Comparison of ENCODE assay signal across 9 cellular contexts in genomic region chr10:70169011-70169410, GRCh38. TPM values are rescaled to one million over a fixed set of nuclear protein-coding genes. Genes with fewer than 3 reads are reported as not detected.
DNase-seq lines count a peak whose midpoint lies in the region; ATAC-seq, FAIRE-seq and TF ChIP-seq lines count a peak whose summit lies in the region.
"Had no signal": no experiment of that assay in that cellular context is flagged by ENCODE, and none has a peak within 500 bp of the region (broad histone marks: within the 10 kb centered on the region; RNA-seq: fewer than 3 reads in every experiment).

No MANE protein-coding gene starts in this region.

- no TSS peak for BruUV-seq in HepG2 (replicated peaks; lab: Mats Ljungman, UMichigan)

- no peaks in the 10 kb centered on the region for H3K9me3 Mint-ChIP-seq in activated naive CD4-positive, alpha-beta T cell treated with anti-CD3 and anti-CD28 coated beads for 36 hours

- POLR2A ChIA-PET in HepG2 (lab: Yijun Ruan, JAX), result interaction anchor here (2.1 to 5.1 kb wide), 2 partner anchors 13 to 23 kb away, joined by 22 to 84 read pairs; partner anchors contain the start of gene TYSND1

- H3K4me1 Mint-ChIP-seq in activated naive CD4-positive, alpha-beta T cell treated with anti-CD3 and anti-CD28 coated beads for 36 hours (ENCODE audit: low read depth), result peaks cover 65% of the 10 kb centered on the region

- DNase-seq in activated naive CD4-positive, alpha-beta T cell treated with anti-CD3 and anti-CD28 coated beads for 36 hours, result no peak
- no peak for DNase-seq in activated naive CD4-positive, alpha-beta T cell treated with anti-CD3 and anti-CD28 coated beads, Interleukin-2, amount 50 U/mL, for 16 hours
- DNase-seq in adipocyte (ENCODE audit: low read depth) (no peak), HepG2 (ENCODE audit: low spot score) (no peak), tibial nerve (ENCODE audit: low spot score in 2 of 2) (no peak), GM19240 (ENCODE audit: insufficient read length, low spot score) (no peak), islet precursor cell (no peak), GOT3 (lab: John Stamatoyannopoulos, UW) (no peak)

- H3K4me3 ChIP-seq in adipocyte (ENCODE audit: low read length) (peak overlapping the region; percentile 95), HepG2 (replicated peaks in 1 of 3; ENCODE audit: insufficient read depth in 1 of 3, low read depth in 2 of 3, low read length in 3 of 3) (peak overlapping the region; percentile 82 to 90 (median 90)), tibial nerve (peak overlapping the region in 3 of 4 donors; percentile 70 to 88 (median 86))

- H2AFZ ChIP-seq in HepG2 (ENCODE audit: low read length), result no peak overlapping the region

- H3K4me1 ChIP-seq in adipocyte (ENCODE audit: control insufficient read depth, insufficient read depth, low read length) (peaks cover 44% of the 10 kb centered on the region), HepG2 (ENCODE audit: insufficient read depth, low read length) (peaks cover 69% of the 10 kb centered on the region), tibial nerve (peaks cover 0 to 57% (median 19%) of the 10 kb centered on the region in 4 donors)

- TF ChIP-seq CTCF in HepG2 (CRISPR knock-in tag; IDR thresholded peaks at IDR 0.05) (no peak), tibial nerve (IDR thresholded peaks at IDR 0.05) (no peak)

- FAIRE-seq in HepG2 (lab: Jason Lieb, UNC), result no peak
- FAIRE-seq: D721Med had no signal

- in situ Hi-C loops in HepG2 (cut with HindIII; ENCODE audit: extremely low pct_ligation_motif_present, low pct_unique_long_range_greater_than_20kb), result no loop called here

- peak overlapping the region; percentile 82 for H3K4me2 ChIP-seq in HepG2 (ENCODE audit: low read depth, low read length)

- H3K79me2 ChIP-seq in HepG2 (ENCODE audit: insufficient read depth, low read length), result peaks cover 59% of the 10 kb centered on the region

- intact Hi-C loops in activated naive CD4-positive, alpha-beta T cell treated with anti-CD3 and anti-CD28 coated beads for 36 hours (cut with micrococcal nuclease), result loop anchor here (10.0 kb wide), 2 partner anchors 656 to 1916 kb away; partner anchors contain the start of gene SPOCK2
- intact Hi-C loops in HepG2 (cut with micrococcal nuclease; ENCODE audit: unreplicated experiment), result no loop called here

- WGBS in HepG2 (ENCODE audit: low lambda C conversion rate), result 19% methylated on average over 2 of the region's 2 CpGs
- WGBS in tibial nerve, 2 donors, result 21 to 24% methylated on average over 2 of the region's 2 CpGs

- no peak for TF ChIP-seq RAD21 in HepG2 (CRISPR knock-in tag; IDR thresholded peaks at IDR 0.05)

- H3K9ac ChIP-seq in adipocyte (ENCODE audit: low read length) (peak overlapping the region; percentile 100), HepG2 (ENCODE audit: insufficient read depth, low read depth, low read length) (peak overlapping the region; percentile 94)

- H3K36me3 ChIP-seq in adipocyte (ENCODE audit: control insufficient read depth, insufficient read depth, low read length, severe bottlenecking), result peaks cover 35% of the 10 kb centered on the region
- H3K36me3 ChIP-seq in HepG2 (replicated peaks in 1 of 2; ENCODE audit: control insufficient read depth in 1 of 2, insufficient read depth in 2 of 2, low read length in 2 of 2), result peaks cover 0 to 27% of the 10 kb centered on the region in 2 experiments; a peak in 2 of 5 replicates
- H3K36me3 ChIP-seq in tibial nerve, result no peaks in the 10 kb centered on the region

- peak overlapping the region; percentile 90 for H3K27ac Mint-ChIP-seq in activated naive CD4-positive, alpha-beta T cell treated with anti-CD3 and anti-CD28 coated beads for 36 hours

- no peaks in the 10 kb centered on the region for H3K27me3 ChIP-seq in adipocyte (replicated peaks; ENCODE audit: control insufficient read depth, insufficient read depth, low read length)
- no peaks in the 10 kb centered on the region; a peak in 1 of 5 replicates for H3K27me3 ChIP-seq in HepG2 (ENCODE audit: control insufficient read depth in 1 of 2, insufficient read depth in 2 of 2, low read length in 2 of 2)
- no peaks in the 10 kb centered on the region for H3K27me3 ChIP-seq in tibial nerve

- peaks cover 23% of the 10 kb centered on the region for H3K36me3 Mint-ChIP-seq in activated naive CD4-positive, alpha-beta T cell treated with anti-CD3 and anti-CD28 coated beads for 36 hours (ENCODE audit: low read depth)

- no peak for ATAC-seq in HepG2

- H3K27ac ChIP-seq in HepG2 (ENCODE audit: extremely low read length, insufficient read depth, low read length), result peak overlapping the region; percentile 80
- H3K27ac ChIP-seq in tibial nerve, result peak overlapping the region in 3 of 4 donors; percentile 94 to 96 (median 95)

- H3K9me3 ChIP-seq in adipocyte (ENCODE audit: control insufficient read depth, low read length) (no peaks in the 10 kb centered on the region), HepG2 (ENCODE audit: low read length) (no peaks in the 10 kb centered on the region), tibial nerve (no peaks in the 10 kb centered on the region)

- H3K4me3 Mint-ChIP-seq in activated naive CD4-positive, alpha-beta T cell treated with anti-CD3 and anti-CD28 coated beads for 36 hours, result peak overlapping the region; percentile 87

- no peaks in the 10 kb centered on the region for H3K27me3 Mint-ChIP-seq in activated naive CD4-positive, alpha-beta T cell treated with anti-CD3 and anti-CD28 coated beads for 36 hours (ENCODE audit: low read depth)

- TF ChIP-seq POLR2A in HepG2 (IDR thresholded peaks at IDR 0.05; ENCODE audit: insufficient read depth in 1 of 2, low read depth in 2 of 2, low read length in 2 of 2), result no peak
- no peak for TF ChIP-seq POLR2A in tibial nerve (IDR thresholded peaks at IDR 0.05)

- no peak for TF ChIP-seq EP300 in HepG2 (IDR thresholded peaks at IDR 0.05; ENCODE audit: low read depth in 2 of 2, low read length in 2 of 2)
- no peak for TF ChIP-seq EP300 in HepG2 (CRISPR knock-in tag; IDR thresholded peaks at IDR 0.05; ENCODE audit: borderline replicate concordance)
- TF ChIP-seq EP300 in tibial nerve (IDR thresholded peaks at IDR 0.05), result no peak

- CTCF ChIA-PET in activated naive CD4-positive, alpha-beta T cell treated with anti-CD3 and anti-CD28 coated beads for 36 hours (lab: Charles Lee), result interaction anchor here (1.1 to 5.0 kb wide), 4 partner anchors 11 to 63 kb away, joined by 3 to 32 read pairs (median 4); partner anchors contain the start of gene TYSND1
- CTCF ChIA-PET in HepG2 (lab: Yijun Ruan, JAX; ENCODE audit: low intra/inter-chr PET ratio, low total read pairs), result no interaction called here

- peaks cover 52% of the 10 kb centered on the region for H4K20me1 ChIP-seq in HepG2 (ENCODE audit: insufficient read depth, low read length)

RNA-seq across cellular contexts. Expression of gene SAR1A, which starts 1.3 kb away (rescaled TPM):
- 100 to 1,000 TPM; 101 to 109 TPM for total RNA-seq in activated naive CD4-positive, alpha-beta T cell treated with anti-CD3 and anti-CD28 coated beads for 36 hours
- total RNA-seq in HepG2 (2016; rRNA removed; fragmentation: Illumina TruSeq; extraction: Trizol), result 104 and 117 TPM in 2 replicates
- total RNA-seq in HepG2 (2016; cell fraction: cytosol; rRNA removed; fragmentation: Illumina TruSeq; extraction: Trizol; ENCODE audit: low read depth), result 53.7 and 67.8 TPM in 2 replicates
- 98.6 and 118 TPM in 2 replicates for total RNA-seq in HepG2 (2016; cell fraction: insoluble cytoplasmic fraction; rRNA removed; fragmentation: Illumina TruSeq; extraction: Trizol)
- total RNA-seq in HepG2 (2016; cell fraction: membrane; rRNA removed; fragmentation: Illumina TruSeq; extraction: Trizol), result 40.3 and 46.7 TPM in 2 replicates
- total RNA-seq in HepG2 (2016; cell fraction: nucleus; rRNA removed; fragmentation: Illumina TruSeq; extraction: Trizol), result 88.9 and 106 TPM in 2 replicates
- 42.7 and 51.4 TPM in 2 replicates for polyA plus RNA-seq in HepG2 (2011; rRNA removed)
- 18.7 and 26.3 TPM in 2 replicates for polyA plus RNA-seq in HepG2 (2011; cell fraction: cytosol; rRNA removed)
- 20.6 and 21.6 TPM in 2 replicates for polyA plus RNA-seq in HepG2 (2011; cell fraction: nucleus; rRNA removed)
- 43.4 and 54.2 TPM in 2 replicates for polyA plus RNA-seq in HepG2 (2012)
- polyA plus RNA-seq in HepG2 (2016; cell fraction: cytosol; fragmentation: Illumina TruSeq; extraction: Trizol; ENCODE audit: low read depth), result 17.3 and 19.4 TPM in 2 replicates
- 65.1 and 69.7 TPM in 2 replicates for polyA plus RNA-seq in HepG2 (2016; cell fraction: insoluble cytoplasmic fraction; fragmentation: Illumina TruSeq; extraction: Trizol; ENCODE audit: low read depth)
- polyA plus RNA-seq in HepG2 (2016; cell fraction: membrane; fragmentation: Illumina TruSeq; extraction: Trizol; ENCODE audit: low read depth), result 14.1 and 16.4 TPM in 2 replicates
- polyA plus RNA-seq in HepG2 (2016; cell fraction: nucleus; fragmentation: Illumina TruSeq; extraction: Trizol; ENCODE audit: insufficient read depth, low read depth), result 125 and 135 TPM in 2 replicates
- polyA minus RNA-seq in HepG2 (2011; rRNA and poly(A)+ RNA removed; ENCODE audit: low replicate concordance), result 86.9 and 186 TPM in 2 replicates
- polyA minus RNA-seq in HepG2 (2011; cell fraction: cytosol; rRNA and poly(A)+ RNA removed), result 41.2 and 47.2 TPM in 2 replicates
- polyA minus RNA-seq in HepG2 (2011; cell fraction: nucleus; rRNA and poly(A)+ RNA removed), result 43.6 and 52.5 TPM in 2 replicates
- 10 to 100 TPM; 68.8 to 83.3 (median 79.7) TPM for total RNA-seq in tibial nerve

RNA-seq across cellular contexts. Expression of gene TYSND1, which starts 22.5 kb away (rescaled TPM):
- total RNA-seq in activated naive CD4-positive, alpha-beta T cell treated with anti-CD3 and anti-CD28 coated beads for 36 hours, result 10 to 100 TPM; 12.5 to 13.0 TPM
- total RNA-seq in HepG2 (2016; rRNA removed; fragmentation: Illumina TruSeq; extraction: Trizol) (6.8 and 8.9 TPM in 2 replicates), tibial nerve (10 to 100 TPM; 15.3 to 26.1 (median 19.1) TPM)
- 2.8 and 2.9 TPM in 2 replicates for total RNA-seq in HepG2 (2016; cell fraction: cytosol; rRNA removed; fragmentation: Illumina TruSeq; extraction: Trizol; ENCODE audit: low read depth)
- 6.9 and 8.5 TPM in 2 replicates for total RNA-seq in HepG2 (2016; cell fraction: insoluble cytoplasmic fraction; rRNA removed; fragmentation: Illumina TruSeq; extraction: Trizol)
- 4.6 and 5.0 TPM in 2 replicates for total RNA-seq in HepG2 (2016; cell fraction: membrane; rRNA removed; fragmentation: Illumina TruSeq; extraction: Trizol)
- total RNA-seq in HepG2 (2016; cell fraction: nucleus; rRNA removed; fragmentation: Illumina TruSeq; extraction: Trizol), result 8.5 and 8.7 TPM in 2 replicates
- 3.3 and 4.6 TPM in 2 replicates for polyA plus RNA-seq in HepG2 (2011; rRNA removed)
- 2.7 and 3.0 TPM in 2 replicates for polyA plus RNA-seq in HepG2 (2011; cell fraction: cytosol; rRNA removed)
- 9.5 and 11.8 TPM in 2 replicates for polyA plus RNA-seq in HepG2 (2011; cell fraction: nucleus; rRNA removed)
- 3.2 and 4.1 TPM in 2 replicates for polyA plus RNA-seq in HepG2 (2012)
- 1.8 and 2.0 TPM in 2 replicates for polyA plus RNA-seq in HepG2 (2016; cell fraction: cytosol; fragmentation: Illumina TruSeq; extraction: Trizol; ENCODE audit: low read depth)
- 5.6 and 5.9 TPM in 2 replicates for polyA plus RNA-seq in HepG2 (2016; cell fraction: insoluble cytoplasmic fraction; fragmentation: Illumina TruSeq; extraction: Trizol; ENCODE audit: low read depth)
- 2.8 and 3.0 TPM in 2 replicates for polyA plus RNA-seq in HepG2 (2016; cell fraction: membrane; fragmentation: Illumina TruSeq; extraction: Trizol; ENCODE audit: low read depth)
- 13.4 and 14.6 TPM in 2 replicates for polyA plus RNA-seq in HepG2 (2016; cell fraction: nucleus; fragmentation: Illumina TruSeq; extraction: Trizol; ENCODE audit: insufficient read depth, low read depth)
- polyA minus RNA-seq in HepG2 (2011; rRNA and poly(A)+ RNA removed; ENCODE audit: low replicate concordance), result 6.5 and 19.5 TPM in 2 replicates
- 2.1 and 3.2 TPM in 2 replicates for polyA minus RNA-seq in HepG2 (2011; cell fraction: cytosol; rRNA and poly(A)+ RNA removed)
- 4.1 and 4.4 TPM in 2 replicates for polyA minus RNA-seq in HepG2 (2011; cell fraction: nucleus; rRNA and poly(A)+ RNA removed)

RNA-seq across cellular contexts. Expression of gene AIFM2, which starts 36.4 kb away (rescaled TPM):
- total RNA-seq in activated naive CD4-positive, alpha-beta T cell treated with anti-CD3 and anti-CD28 coated beads for 36 hours, result 1 to 10 TPM; 3.0 to 3.3 TPM
- 20.3 and 29.6 TPM in 2 replicates for total RNA-seq in HepG2 (2016; rRNA removed; fragmentation: Illumina TruSeq; extraction: Trizol)
- total RNA-seq in HepG2 (2016; cell fraction: cytosol; rRNA removed; fragmentation: Illumina TruSeq; extraction: Trizol; ENCODE audit: low read depth), result 5.3 and 5.8 TPM in 2 replicates
- 20.5 and 28.1 TPM in 2 replicates for total RNA-seq in HepG2 (2016; cell fraction: insoluble cytoplasmic fraction; rRNA removed; fragmentation: Illumina TruSeq; extraction: Trizol)
- total RNA-seq in HepG2 (2016; cell fraction: membrane; rRNA removed; fragmentation: Illumina TruSeq; extraction: Trizol), result 15.5 and 15.7 TPM in 2 replicates
- total RNA-seq in HepG2 (2016; cell fraction: nucleus; rRNA removed; fragmentation: Illumina TruSeq; extraction: Trizol), result 19.1 and 21.7 TPM in 2 replicates
- 29.5 and 36.9 TPM in 2 replicates for polyA plus RNA-seq in HepG2 (2011; rRNA removed)
- 33.7 and 37.4 TPM in 2 replicates for polyA plus RNA-seq in HepG2 (2011; cell fraction: cytosol; rRNA removed)
- polyA plus RNA-seq in HepG2 (2011; cell fraction: nucleus; rRNA removed), result 23.7 and 28.1 TPM in 2 replicates
- 17.3 and 23.0 TPM in 2 replicates for polyA plus RNA-seq in HepG2 (2012)
- polyA plus RNA-seq in HepG2 (2016; cell fraction: cytosol; fragmentation: Illumina TruSeq; extraction: Trizol; ENCODE audit: low read depth), result 14.4 and 15.8 TPM in 2 replicates
- polyA plus RNA-seq in HepG2 (2016; cell fraction: insoluble cytoplasmic fraction; fragmentation: Illumina TruSeq; extraction: Trizol; ENCODE audit: low read depth), result 62.5 and 67.2 TPM in 2 replicates
- polyA plus RNA-seq in HepG2 (2016; cell fraction: membrane; fragmentation: Illumina TruSeq; extraction: Trizol; ENCODE audit: low read depth), result 20.3 and 20.6 TPM in 2 replicates
- polyA plus RNA-seq in HepG2 (2016; cell fraction: nucleus; fragmentation: Illumina TruSeq; extraction: Trizol; ENCODE audit: insufficient read depth, low read depth), result 51.6 and 53.4 TPM in 2 replicates
- 21.2 and 33.7 TPM in 2 replicates for polyA minus RNA-seq in HepG2 (2011; rRNA and poly(A)+ RNA removed; ENCODE audit: low replicate concordance)
- polyA minus RNA-seq in HepG2 (2011; cell fraction: cytosol; rRNA and poly(A)+ RNA removed), result 10.0 and 12.4 TPM in 2 replicates
- polyA minus RNA-seq in HepG2 (2011; cell fraction: nucleus; rRNA and poly(A)+ RNA removed), result 15.5 and 16.9 TPM in 2 replicates
- total RNA-seq in tibial nerve, result 10 to 100 TPM; 13.3 to 34.2 (median 19.4) TPM
